Comparison of ENCODE assay signal across 1 cellular context in the genomic region with DNA sequence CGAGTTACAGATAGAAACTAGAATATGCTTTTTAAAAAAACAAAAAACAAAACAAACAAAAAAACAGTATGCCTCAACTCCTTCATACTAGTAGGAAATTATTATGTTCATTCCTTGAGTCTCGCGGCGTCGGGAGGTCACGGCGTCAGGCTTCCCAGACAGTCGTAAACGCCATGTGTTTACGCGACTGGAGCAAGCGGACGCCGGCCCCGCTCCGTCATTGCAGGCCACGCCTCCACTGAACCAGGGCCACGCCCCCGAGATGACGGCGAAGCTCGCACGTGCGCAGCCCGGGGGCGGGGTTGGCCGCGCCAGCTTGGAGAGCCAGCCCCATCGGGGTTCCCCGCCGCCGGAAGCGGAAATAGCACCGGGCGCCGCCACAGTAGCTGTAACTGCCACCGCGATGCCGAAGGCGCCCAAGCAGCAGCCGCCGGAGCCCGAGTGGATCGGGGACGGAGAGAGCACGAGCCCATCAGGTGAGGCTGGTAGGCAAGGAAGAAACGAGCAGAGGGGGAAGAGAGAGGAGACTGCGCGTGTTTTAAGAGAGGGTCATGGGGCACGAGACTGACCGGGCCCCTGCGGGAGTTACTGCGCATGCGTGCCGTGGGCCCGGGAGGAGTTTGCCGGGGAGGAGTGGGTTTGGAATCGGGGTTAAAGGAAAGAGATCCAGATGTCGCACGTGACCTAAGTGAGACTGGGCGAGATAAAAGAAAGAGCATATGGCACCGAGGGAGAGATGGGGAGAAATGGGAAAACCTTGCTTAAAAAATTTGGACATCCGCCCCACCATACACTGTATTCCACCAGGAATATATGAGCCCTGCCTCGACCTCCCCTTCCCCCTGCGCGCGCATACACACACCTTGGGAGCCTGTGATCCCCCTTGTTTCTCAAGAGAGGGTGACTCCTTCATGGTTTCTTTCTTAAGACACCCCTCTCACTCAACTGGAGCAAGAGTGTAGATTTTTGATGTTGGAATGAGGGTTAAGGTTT.
TF ChIP-seq lines count a peak whose summit lies in the region.

A gene (plus strand): TSS at position 358 of the 993 bp plus-strand sequence. CDS start 46 bp downstream, at position 404.

TF ChIP-seq in K562, 482 proteins besides CTCF, POLR2A, EP300 and RAD21 (continued from another document and continues in another):
- TF ChIP-seq NBN (IDR thresholded peaks at IDR 0.05; ENCODE audit: low read depth) (peak; percentile 54), ZNF3 (CRISPR knock-in tag; IDR thresholded peaks at IDR 0.05) (no peak), ZEB2 (IDR thresholded peaks at IDR 0.05) (0 out of 2 replicates have a peak, but pooled peaks have one; percentile 64), CBFB (CRISPR knock-in tag; IDR thresholded peaks at IDR 0.05) (0 out of 2 replicates have a peak, but pooled peaks have one; percentile 66), CTBP1 (IDR thresholded peaks at IDR 0.05; ENCODE audit: borderline replicate concordance) (peak; percentile 85), ZNF24 (IDR thresholded peaks at IDR 0.05) (peak; percentile 89), XRCC5 (IDR thresholded peaks at IDR 0.05; ENCODE audit: low read depth, low read length) (0 out of 2 replicates have a peak, but pooled peaks have one; percentile 16), ZNF134 (CRISPR knock-in tag; conservative IDR thresholded peaks at IDR 0.05) (peak; percentile 32; the same call in 1 of the 2 replicates), CHD4 (IDR thresholded peaks at IDR 0.05; ENCODE audit: insufficient read depth, insufficient replicate concordance, low read depth, low read length, poor library complexity, severe bottlenecking) (no peak), ESRRA (IDR thresholded peaks at IDR 0.05; ENCODE audit: borderline replicate concordance, low read depth) (peak; percentile 76; the same call in 1 of the 2 replicates), MTA3 (IDR thresholded peaks at IDR 0.05; ENCODE audit: borderline replicate concordance) (peak; percentile 89; the same call in 1 of the 2 replicates), EP400 (IDR thresholded peaks at IDR 0.05) (peak; percentile 99), NFIX (CRISPR knock-in tag; IDR thresholded peaks at IDR 0.05; ENCODE audit: low read depth) (no peak), NFRKB (IDR thresholded peaks at IDR 0.05; ENCODE audit: low read depth) (peak; percentile 22; the same call in 1 of the 2 replicates), RBM14 (IDR thresholded peaks at IDR 0.05; ENCODE audit: borderline replicate concordance, insufficient read depth, low read depth, low read length) (no peak), BHLHE40 (IDR thresholded peaks at IDR 0.05; ENCODE audit: low read length) (peak; percentile 99), ZNF77 (CRISPR knock-in tag; IDR thresholded peaks at IDR 0.05) (no peak)
- TF ChIP-seq, protein P1, sequence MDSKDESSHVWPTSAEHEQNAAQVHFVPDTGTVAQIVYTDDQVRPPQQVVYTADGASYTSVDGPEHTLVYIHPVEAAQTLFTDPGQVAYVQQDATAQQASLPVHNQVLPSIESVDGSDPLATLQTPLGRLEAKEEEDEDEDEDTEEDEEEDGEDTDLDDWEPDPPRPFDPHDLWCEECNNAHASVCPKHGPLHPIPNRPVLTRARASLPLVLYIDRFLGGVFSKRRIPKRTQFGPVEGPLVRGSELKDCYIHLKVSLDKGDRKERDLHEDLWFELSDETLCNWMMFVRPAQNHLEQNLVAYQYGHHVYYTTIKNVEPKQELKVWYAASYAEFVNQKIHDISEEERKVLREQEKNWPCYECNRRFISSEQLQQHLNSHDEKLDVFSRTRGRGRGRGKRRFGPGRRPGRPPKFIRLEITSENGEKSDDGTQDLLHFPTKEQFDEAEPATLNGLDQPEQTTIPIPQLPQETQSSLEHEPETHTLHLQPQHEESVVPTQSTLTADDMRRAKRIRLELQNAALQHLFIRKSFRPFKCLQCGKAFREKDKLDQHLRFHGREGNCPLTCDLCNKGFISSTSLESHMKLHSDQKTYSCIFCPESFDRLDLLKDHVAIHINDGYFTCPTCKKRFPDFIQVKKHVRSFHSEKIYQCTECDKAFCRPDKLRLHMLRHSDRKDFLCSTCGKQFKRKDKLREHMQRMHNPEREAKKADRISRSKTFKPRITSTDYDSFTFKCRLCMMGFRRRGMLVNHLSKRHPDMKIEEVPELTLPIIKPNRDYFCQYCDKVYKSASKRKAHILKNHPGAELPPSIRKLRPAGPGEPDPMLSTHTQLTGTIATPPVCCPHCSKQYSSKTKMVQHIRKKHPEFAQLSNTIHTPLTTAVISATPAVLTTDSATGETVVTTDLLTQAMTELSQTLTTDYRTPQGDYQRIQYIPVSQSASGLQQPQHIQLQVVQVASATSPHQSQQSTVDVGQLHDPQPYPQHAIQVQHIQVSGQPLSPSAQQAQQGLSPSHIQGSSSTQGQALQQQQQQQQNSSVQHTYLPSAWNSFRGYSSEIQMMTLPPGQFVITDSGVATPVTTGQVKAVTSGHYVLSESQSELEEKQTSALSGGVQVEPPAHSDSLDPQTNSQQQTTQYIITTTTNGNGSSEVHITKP (IDR thresholded peaks at IDR 0.05; ENCODE audit: partially characterized antibody) = peak; percentile 74
- TF ChIP-seq, protein P2, sequence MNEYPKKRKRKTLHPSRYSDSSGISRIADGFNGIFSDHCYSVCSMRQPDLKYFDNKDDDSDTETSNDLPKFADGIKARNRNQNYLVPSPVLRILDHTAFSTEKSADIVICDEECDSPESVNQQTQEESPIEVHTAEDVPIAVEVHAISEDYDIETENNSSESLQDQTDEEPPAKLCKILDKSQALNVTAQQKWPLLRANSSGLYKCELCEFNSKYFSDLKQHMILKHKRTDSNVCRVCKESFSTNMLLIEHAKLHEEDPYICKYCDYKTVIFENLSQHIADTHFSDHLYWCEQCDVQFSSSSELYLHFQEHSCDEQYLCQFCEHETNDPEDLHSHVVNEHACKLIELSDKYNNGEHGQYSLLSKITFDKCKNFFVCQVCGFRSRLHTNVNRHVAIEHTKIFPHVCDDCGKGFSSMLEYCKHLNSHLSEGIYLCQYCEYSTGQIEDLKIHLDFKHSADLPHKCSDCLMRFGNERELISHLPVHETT (CRISPR knock-in tag; conservative IDR thresholded peaks at IDR 0.05 in 1 of 2, IDR thresholded peaks at IDR 0.05 in 1 of 2) = peak in 1 of 2 experiments; percentile 92; a peak in 2 of 4 replicates
- TF ChIP-seq, protein P3, sequence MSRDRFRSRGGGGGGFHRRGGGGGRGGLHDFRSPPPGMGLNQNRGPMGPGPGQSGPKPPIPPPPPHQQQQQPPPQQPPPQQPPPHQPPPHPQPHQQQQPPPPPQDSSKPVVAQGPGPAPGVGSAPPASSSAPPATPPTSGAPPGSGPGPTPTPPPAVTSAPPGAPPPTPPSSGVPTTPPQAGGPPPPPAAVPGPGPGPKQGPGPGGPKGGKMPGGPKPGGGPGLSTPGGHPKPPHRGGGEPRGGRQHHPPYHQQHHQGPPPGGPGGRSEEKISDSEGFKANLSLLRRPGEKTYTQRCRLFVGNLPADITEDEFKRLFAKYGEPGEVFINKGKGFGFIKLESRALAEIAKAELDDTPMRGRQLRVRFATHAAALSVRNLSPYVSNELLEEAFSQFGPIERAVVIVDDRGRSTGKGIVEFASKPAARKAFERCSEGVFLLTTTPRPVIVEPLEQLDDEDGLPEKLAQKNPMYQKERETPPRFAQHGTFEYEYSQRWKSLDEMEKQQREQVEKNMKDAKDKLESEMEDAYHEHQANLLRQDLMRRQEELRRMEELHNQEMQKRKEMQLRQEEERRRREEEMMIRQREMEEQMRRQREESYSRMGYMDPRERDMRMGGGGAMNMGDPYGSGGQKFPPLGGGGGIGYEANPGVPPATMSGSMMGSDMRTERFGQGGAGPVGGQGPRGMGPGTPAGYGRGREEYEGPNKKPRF (IDR thresholded peaks at IDR 0.05; ENCODE audit: low read depth, low read length) = no peak
- TF ChIP-seq, protein P4, sequence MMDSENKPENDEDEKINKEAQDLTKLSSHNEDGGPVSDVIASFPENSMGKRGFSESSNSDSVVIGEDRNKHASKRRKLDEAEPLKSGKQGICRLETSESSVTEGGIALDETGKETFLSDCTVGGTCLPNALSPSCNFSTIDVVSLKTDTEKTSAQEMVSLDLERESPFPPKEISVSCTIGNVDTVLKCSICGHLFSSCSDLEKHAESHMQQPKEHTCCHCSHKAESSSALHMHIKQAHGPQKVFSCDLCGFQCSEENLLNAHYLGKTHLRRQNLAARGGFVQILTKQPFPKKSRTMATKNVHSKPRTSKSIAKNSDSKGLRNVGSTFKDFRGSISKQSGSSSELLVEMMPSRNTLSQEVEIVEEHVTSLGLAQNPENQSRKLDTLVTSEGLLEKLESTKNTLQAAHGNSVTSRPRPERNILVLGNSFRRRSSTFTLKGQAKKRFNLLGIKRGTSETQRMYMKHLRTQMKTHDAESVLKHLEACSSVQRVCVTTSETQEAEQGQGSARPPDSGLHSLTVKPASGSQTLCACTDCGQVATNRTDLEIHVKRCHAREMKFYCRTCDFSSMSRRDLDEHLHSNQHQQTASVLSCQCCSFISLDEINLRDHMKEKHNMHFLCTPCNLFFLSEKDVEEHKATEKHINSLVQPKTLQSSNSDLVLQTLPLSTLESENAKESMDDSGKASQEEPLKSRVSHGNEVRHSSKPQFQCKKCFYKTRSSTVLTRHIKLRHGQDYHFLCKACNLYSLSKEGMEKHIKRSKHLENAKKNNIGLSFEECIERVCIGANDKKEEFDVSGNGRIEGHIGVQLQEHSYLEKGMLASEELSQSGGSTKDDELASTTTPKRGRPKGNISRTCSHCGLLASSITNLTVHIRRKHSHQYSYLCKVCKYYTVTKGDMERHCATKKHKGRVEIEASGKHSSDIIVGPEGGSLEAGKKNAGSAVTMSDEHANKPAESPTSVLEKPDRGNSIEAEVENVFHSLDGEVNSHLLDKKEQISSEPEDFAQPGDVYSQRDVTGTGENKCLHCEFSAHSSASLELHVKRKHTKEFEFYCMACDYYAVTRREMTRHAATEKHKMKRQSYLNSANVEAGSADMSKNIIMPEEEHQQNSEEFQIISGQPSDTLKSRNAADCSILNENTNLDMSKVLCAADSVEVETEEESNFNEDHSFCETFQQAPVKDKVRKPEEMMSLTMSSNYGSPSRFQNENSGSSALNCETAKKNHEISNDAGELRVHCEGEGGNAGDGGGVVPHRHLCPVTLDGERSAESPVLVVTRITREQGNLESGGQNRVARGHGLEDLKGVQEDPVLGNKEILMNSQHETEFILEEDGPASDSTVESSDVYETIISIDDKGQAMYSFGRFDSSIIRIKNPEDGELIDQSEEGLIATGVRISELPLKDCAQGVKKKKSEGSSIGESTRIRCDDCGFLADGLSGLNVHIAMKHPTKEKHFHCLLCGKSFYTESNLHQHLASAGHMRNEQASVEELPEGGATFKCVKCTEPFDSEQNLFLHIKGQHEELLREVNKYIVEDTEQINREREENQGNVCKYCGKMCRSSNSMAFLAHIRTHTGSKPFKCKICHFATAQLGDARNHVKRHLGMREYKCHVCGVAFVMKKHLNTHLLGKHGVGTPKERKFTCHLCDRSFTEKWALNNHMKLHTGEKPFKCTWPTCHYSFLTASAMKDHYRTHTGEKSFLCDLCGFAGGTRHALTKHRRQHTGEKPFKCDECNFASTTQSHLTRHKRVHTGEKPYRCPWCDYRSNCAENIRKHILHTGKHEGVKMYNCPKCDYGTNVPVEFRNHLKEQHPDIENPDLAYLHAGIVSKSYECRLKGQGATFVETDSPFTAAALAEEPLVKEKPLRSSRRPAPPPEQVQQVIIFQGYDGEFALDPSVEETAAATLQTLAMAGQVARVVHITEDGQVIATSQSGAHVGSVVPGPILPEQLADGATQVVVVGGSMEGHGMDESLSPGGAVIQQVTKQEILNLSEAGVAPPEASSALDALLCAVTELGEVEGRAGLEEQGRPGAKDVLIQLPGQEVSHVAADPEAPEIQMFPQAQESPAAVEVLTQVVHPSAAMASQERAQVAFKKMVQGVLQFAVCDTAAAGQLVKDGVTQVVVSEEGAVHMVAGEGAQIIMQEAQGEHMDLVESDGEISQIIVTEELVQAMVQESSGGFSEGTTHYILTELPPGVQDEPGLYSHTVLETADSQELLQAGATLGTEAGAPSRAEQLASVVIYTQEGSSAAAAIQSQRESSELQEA (IDR thresholded peaks at IDR 0.05; ENCODE audit: low read depth) = peak; percentile 39; the same call in 1 of the 2 replicates
- TF ChIP-seq, protein P5, sequence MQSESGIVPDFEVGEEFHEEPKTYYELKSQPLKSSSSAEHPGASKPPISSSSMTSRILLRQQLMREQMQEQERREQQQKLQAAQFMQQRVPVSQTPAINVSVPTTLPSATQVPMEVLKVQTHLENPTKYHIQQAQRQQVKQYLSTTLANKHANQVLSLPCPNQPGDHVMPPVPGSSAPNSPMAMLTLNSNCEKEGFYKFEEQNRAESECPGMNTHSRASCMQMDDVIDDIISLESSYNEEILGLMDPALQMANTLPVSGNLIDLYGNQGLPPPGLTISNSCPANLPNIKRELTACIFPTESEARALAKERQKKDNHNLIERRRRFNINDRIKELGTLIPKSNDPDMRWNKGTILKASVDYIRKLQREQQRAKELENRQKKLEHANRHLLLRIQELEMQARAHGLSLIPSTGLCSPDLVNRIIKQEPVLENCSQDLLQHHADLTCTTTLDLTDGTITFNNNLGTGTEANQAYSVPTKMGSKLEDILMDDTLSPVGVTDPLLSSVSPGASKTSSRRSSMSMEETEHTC (IDR thresholded peaks at IDR 0.05) = peak; percentile 82; the same call in 1 of the 2 replicates
- TF ChIP-seq, protein P6, sequence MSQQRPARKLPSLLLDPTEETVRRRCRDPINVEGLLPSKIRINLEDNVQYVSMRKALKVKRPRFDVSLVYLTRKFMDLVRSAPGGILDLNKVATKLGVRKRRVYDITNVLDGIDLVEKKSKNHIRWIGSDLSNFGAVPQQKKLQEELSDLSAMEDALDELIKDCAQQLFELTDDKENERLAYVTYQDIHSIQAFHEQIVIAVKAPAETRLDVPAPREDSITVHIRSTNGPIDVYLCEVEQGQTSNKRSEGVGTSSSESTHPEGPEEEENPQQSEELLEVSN (IDR thresholded peaks at IDR 0.05; ENCODE audit: borderline replicate concordance in 1 of 2, extremely low read depth in 1 of 2, insufficient read depth in 1 of 2, insufficient read length in 1 of 2, low read depth in 1 of 2, low read length in 1 of 2, poor library complexity in 1 of 2, severe bottlenecking in 1 of 2) = peak; percentile 76 to 87
- TF ChIP-seq, protein P7, sequence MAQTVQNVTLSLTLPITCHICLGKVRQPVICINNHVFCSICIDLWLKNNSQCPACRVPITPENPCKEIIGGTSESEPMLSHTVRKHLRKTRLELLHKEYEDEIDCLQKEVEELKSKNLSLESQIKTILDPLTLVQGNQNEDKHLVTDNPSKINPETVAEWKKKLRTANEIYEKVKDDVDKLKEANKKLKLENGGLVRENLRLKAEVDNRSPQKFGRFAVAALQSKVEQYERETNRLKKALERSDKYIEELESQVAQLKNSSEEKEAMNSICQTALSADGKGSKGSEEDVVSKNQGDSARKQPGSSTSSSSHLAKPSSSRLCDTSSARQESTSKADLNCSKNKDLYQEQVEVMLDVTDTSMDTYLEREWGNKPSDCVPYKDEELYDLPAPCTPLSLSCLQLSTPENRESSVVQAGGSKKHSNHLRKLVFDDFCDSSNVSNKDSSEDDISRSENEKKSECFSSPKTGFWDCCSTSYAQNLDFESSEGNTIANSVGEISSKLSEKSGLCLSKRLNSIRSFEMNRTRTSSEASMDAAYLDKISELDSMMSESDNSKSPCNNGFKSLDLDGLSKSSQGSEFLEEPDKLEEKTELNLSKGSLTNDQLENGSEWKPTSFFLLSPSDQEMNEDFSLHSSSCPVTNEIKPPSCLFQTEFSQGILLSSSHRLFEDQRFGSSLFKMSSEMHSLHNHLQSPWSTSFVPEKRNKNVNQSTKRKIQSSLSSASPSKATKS (CRISPR knock-in tag; IDR thresholded peaks at IDR 0.05) = no peak
